In genomic region chr19:43643326-43643725, GRCh38 we compare ENCODE assay signal across 21 cellular contexts. TPM values are rescaled to one million over a fixed set of nuclear protein-coding genes. Genes with fewer than 3 reads are reported as not detected.
A peak's percentile ranks its signal among the peaks of the same experiment; 100 is the strongest.
DNase-seq lines count a peak whose midpoint lies in the region; ATAC-seq and TF ChIP-seq lines count a peak whose summit lies in the region.
"Had no signal": no experiment of that assay in that cellular context is flagged by ENCODE, and none has a peak within 500 bp of the region (broad histone marks: within the 10 kb centered on the region; RNA-seq: fewer than 3 reads in every experiment).

No MANE protein-coding gene starts in this region.

- peaks cover 8% of the 10 kb centered on the region; the same call in 1 of the 2 replicates for H3K9me3 ChIP-seq in HEK293 (ENCODE audit: control insufficient read depth, insufficient read depth, low read depth, low read length)

- peaks cover 4 to 10% of the 10 kb centered on the region in 2 experiments; a peak in 2 of 3 replicates for H3K36me3 ChIP-seq in HEK293 (ENCODE audit: control insufficient read depth in 2 of 2, insufficient read depth in 1 of 2, low read length in 2 of 2)

- no peak overlapping the region for H3K4me3 ChIP-seq in HEK293 (ENCODE audit: low read depth, low read length)
- no peak overlapping the region for H3K4me3 ChIP-seq in fibroblast of the aortic adventitia (ENCODE audit: low read depth, low read length)
- H3K4me3 ChIP-seq: GM23338, K562 had no signal

- POLR2A ChIA-PET in HEK293 (lab: Yijun Ruan, JAX): interaction anchor here (2.9 kb wide), 1 partner anchor 25 kb away, joined by 13 read pairs; no protein-coding TSS in a partner anchor

- TF ChIP-seq CTCF in HEK293 (tag by site-specific recombination; IDR thresholded peaks at IDR 0.05) (no peak), fibroblast of the aortic adventitia (IDR thresholded peaks at IDR 0.05; ENCODE audit: insufficient read depth, low read length) (no peak)

- ATAC-seq in HG02642 (IDR thresholded peaks at IDR 0.05; ENCODE audit: poor library complexity, unreplicated experiment) (no peak), HG03378 (IDR thresholded peaks at IDR 0.05; ENCODE audit: unreplicated experiment) (no peak), HG02610 (IDR thresholded peaks at IDR 0.05; ENCODE audit: unreplicated experiment) (no peak)
- ATAC-seq: GM23338, K562, SK-N-SH treated with all-trans-retinoic acid at 6 μM for 48 hours, T-cell had no signal

- H3K4me1 ChIP-seq in HEK293 (ENCODE audit: control insufficient read depth, insufficient read depth, low read length): peaks cover 17% of the 10 kb centered on the region

- DNase-seq in COR-L47 (lab: John Stamatoyannopoulos, UW): peak; percentile 56
- DNase-seq in NCI-H774 (lab: John Stamatoyannopoulos, UW): peak; percentile 14
- DNase-seq in fibroblast of the aortic adventitia (ENCODE audit: low read depth): peak; percentile 15
- DNase-seq: ACHN, C1 segment of cervical spinal cord, GF-D8, HCEC 1CT, NCI-H1436 treated with DMSO at 0.1 percent for 48 hours, NCI-H345, NCI-H524 treated with DMSO at 0.1 percent for 48 hours, OCI-M1, RPMI8226, SHP77 treated with DMSO at 0.1 percent for 48 hours, T-cell had no signal

- CTCF ChIA-PET in HEK293 (lab: Yijun Ruan, JAX): interaction anchor here (1.2 to 4.5 kb wide), 3 partner anchors 9 to 25 kb away, joined by 3 to 27 read pairs (median 3); no protein-coding TSS in a partner anchor

- H3K27ac ChIP-seq in HEK293 (ENCODE audit: extremely low read depth, low read depth, low read length): no peak overlapping the region

TF ChIP-seq in HEK293, 187 proteins besides CTCF, POLR2A, EP300 and RAD21 (continues in another document):
- TF ChIP-seq ZNF138 (tag by site-specific recombination; IDR thresholded peaks at IDR 0.05; ENCODE audit: borderline replicate concordance): no peak
- no peak for TF ChIP-seq ZFP37 (tag by site-specific recombination; IDR thresholded peaks at IDR 0.05)
- TF ChIP-seq PBX3 (CRISPR knock-in tag; IDR thresholded peaks at IDR 0.05): no peak
- TF ChIP-seq TCF7L2 (IDR thresholded peaks at IDR 0.05; ENCODE audit: borderline replicate concordance, low read depth, low read length): no peak
- no peak for TF ChIP-seq REPIN1 (tag by site-specific recombination; IDR thresholded peaks at IDR 0.05; ENCODE audit: low read depth)
- no peak for TF ChIP-seq KLF1 (tag by site-specific recombination; IDR thresholded peaks at IDR 0.05)
- no peak for TF ChIP-seq ZFP41 (tag by site-specific recombination; IDR thresholded peaks at IDR 0.05; ENCODE audit: borderline replicate concordance)
- no peak for TF ChIP-seq SALL2 (tag by site-specific recombination; IDR thresholded peaks at IDR 0.05; ENCODE audit: borderline replicate concordance)
- no peak for TF ChIP-seq MZF1 (tag by site-specific recombination; IDR thresholded peaks at IDR 0.05; ENCODE audit: borderline replicate concordance)
- no peak for TF ChIP-seq ZNF324 (tag by site-specific recombination; IDR thresholded peaks at IDR 0.05)
- no peak for TF ChIP-seq ZNF433 (tag by site-specific recombination; IDR thresholded peaks at IDR 0.05; ENCODE audit: low read depth)
- no peak for TF ChIP-seq GLI4 (tag by site-specific recombination; IDR thresholded peaks at IDR 0.05)
- no peak for TF ChIP-seq ZNF423 (tag by site-specific recombination; IDR thresholded peaks at IDR 0.05)
- TF ChIP-seq ZNF791 (tag by site-specific recombination; IDR thresholded peaks at IDR 0.05): no peak
- no peak for TF ChIP-seq ZNF394 (tag by site-specific recombination; IDR thresholded peaks at IDR 0.05; ENCODE audit: borderline replicate concordance)
- no peak for TF ChIP-seq ZNF76 (tag by site-specific recombination; IDR thresholded peaks at IDR 0.05; ENCODE audit: borderline replicate concordance, low read depth)
- TF ChIP-seq ZNF37A (tag by site-specific recombination; IDR thresholded peaks at IDR 0.05): no peak
- no peak for TF ChIP-seq GLIS1 (tag by site-specific recombination; IDR thresholded peaks at IDR 0.05)
- no peak for TF ChIP-seq ZNF391 (tag by site-specific recombination; IDR thresholded peaks at IDR 0.05; ENCODE audit: borderline replicate concordance, low read depth)
- TF ChIP-seq PRDM4 (tag by site-specific recombination; IDR thresholded peaks at IDR 0.05): no peak
- no peak for TF ChIP-seq PATZ1 (tag by site-specific recombination; IDR thresholded peaks at IDR 0.05)
- TF ChIP-seq HIC1 (tag by site-specific recombination; IDR thresholded peaks at IDR 0.05): no peak

RNA-seq across cellular contexts. Expression of gene CADM4, which starts 3.7 kb away (rescaled TPM):
- total RNA-seq in fibroblast of the aortic adventitia (ENCODE audit: low replicate concordance): 0.27 and 1.1 TPM in 2 replicates

RNA-seq across cellular contexts. Expression of gene ZNF428, which starts 23.9 kb away (rescaled TPM):
- total RNA-seq in fibroblast of the aortic adventitia (ENCODE audit: low replicate concordance): 14.0 and 34.8 TPM in 2 replicates

RNA-seq across cellular contexts. Expression of gene PLAUR, which starts 26.6 kb away (rescaled TPM):
- 46.3 and 73.6 TPM in 2 replicates for total RNA-seq in fibroblast of the aortic adventitia (ENCODE audit: low replicate concordance)

RNA-seq across cellular contexts. Expression of gene SRRM5, which starts 31.4 kb away (rescaled TPM):
- total RNA-seq in fibroblast of the aortic adventitia (ENCODE audit: low replicate concordance): 0.09 TPM in 1 of 2 replicates, not detected in the other
- total RNA-seq: GM23338 had no signal

RNA-seq across cellular contexts. Expression of gene ZNF576, which starts 46.9 kb away (rescaled TPM):
- 10.0 and 10.3 TPM in 2 replicates for total RNA-seq in fibroblast of the aortic adventitia (ENCODE audit: low replicate concordance)
